In the genomic region with DNA sequence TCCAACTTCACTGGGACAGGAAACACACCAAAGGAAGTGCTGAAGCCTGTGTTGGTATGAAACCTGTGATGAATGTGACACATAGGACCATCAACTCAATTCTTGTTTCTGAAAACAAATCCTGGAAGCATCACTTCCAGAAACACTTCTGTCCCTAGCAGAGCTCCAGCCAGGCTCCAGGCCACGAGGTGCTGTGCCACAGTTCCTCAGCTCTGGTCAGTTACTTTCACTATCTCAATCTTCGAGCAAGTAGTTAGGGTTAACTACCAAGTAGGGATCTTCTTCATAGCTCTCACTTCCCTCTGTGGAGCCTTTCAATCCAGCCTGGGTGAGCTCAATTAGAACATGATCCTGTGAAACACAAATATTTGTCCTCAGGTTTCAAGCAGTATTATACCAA, we compare ENCODE assay signal across 1 cellular context.
TF ChIP-seq lines count a peak whose summit lies in the region.

No MANE protein-coding gene starts in this region.

TF ChIP-seq in K562, 482 proteins besides CTCF, POLR2A, EP300 and RAD21 (continued from another document):
- TF ChIP-seq RBM22 (IDR thresholded peaks at IDR 0.05; ENCODE audit: low read depth, low read length, poor library complexity, severe bottlenecking) (no peak), ZNF436 (CRISPR knock-in tag; IDR thresholded peaks at IDR 0.05) (no peak), CHD2 (IDR thresholded peaks at IDR 0.05; ENCODE audit: low read depth, low read length) (no peak), RBM39 (optimal IDR thresholded peaks at IDR 0.05; ENCODE audit: low read depth, low read length) (no peak), ELF2 (CRISPR knock-in tag; IDR thresholded peaks at IDR 0.05) (no peak), MEF2A (IDR thresholded peaks at IDR 0.05; ENCODE audit: control insufficient read depth, low read depth, low read length) (no peak), ZNF445 (CRISPR knock-in tag; IDR thresholded peaks at IDR 0.05; ENCODE audit: low read depth) (no peak), DIDO1 (tag; IDR thresholded peaks at IDR 0.05; ENCODE audit: low read depth) (no peak), ZNF384 (IDR thresholded peaks at IDR 0.05; ENCODE audit: low read depth, low read length) (no peak), CREB1 (IDR thresholded peaks at IDR 0.05) (no peak), CREB1 (CRISPR knock-in tag; IDR thresholded peaks at IDR 0.05) (no peak), ZC3H8 (IDR thresholded peaks at IDR 0.05) (no peak), ZNF764 (CRISPR knock-in tag; IDR thresholded peaks at IDR 0.05; ENCODE audit: low read depth) (no peak)
- TF ChIP-seq, protein P1, sequence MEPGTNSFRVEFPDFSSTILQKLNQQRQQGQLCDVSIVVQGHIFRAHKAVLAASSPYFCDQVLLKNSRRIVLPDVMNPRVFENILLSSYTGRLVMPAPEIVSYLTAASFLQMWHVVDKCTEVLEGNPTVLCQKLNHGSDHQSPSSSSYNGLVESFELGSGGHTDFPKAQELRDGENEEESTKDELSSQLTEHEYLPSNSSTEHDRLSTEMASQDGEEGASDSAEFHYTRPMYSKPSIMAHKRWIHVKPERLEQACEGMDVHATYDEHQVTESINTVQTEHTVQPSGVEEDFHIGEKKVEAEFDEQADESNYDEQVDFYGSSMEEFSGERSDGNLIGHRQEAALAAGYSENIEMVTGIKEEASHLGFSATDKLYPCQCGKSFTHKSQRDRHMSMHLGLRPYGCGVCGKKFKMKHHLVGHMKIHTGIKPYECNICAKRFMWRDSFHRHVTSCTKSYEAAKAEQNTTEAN (CRISPR knock-in tag; IDR thresholded peaks at IDR 0.05) = no peak
TF ChIP-seq in K562: peak in this region for 0.
